ENCODE assay signal across 11 cellular contexts in the genomic region with DNA sequence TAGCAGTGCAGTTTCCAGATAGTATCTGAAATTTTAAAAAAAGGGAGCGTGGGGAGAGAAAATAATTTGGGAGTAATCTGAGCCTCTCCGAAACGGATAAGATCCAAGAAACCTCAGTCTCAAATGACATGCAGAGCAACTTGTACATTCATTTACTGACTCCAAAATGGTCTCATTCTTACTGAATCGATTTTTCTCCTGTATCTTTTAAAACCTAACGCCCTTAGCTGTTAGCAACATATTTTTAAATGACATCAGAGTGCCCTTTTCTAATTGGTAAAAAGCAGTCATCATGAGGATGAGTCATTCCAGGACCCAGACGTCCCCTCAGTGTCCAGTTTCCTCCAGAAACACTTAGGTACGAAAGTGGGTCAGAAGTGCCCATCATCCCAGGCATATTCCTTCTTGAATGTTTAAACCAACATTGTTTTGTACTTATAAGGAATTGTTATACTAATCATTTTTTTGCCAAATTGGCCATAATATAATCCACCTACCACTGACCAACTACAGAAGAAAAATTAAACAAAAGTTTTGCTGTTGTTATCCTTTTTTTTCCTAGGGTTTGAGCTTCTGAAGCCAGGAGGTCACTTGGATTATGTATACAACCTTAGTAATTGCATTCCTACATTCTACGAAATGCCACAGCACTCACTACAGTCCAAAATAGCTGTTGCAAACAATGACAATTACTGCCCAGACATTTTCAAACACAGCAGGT.
DNase-seq lines count a peak whose midpoint lies in the region; ATAC-seq and TF ChIP-seq lines count a peak whose summit lies in the region.
"Had no signal": no experiment of that assay in that cellular context is flagged by ENCODE, and none has a peak within 500 bp of the region (broad histone marks: within the 10 kb centered on the region; RNA-seq: fewer than 3 reads in every experiment).

No MANE protein-coding gene starts in this region.

- WGBS in GM23248 (ENCODE audit: low coverage in 1 of 2, low lambda C conversion rate in 2 of 2, missing lambda C conversion rate in 2 of 2), 2 experiments: 54 to 55% methylated on average over 8 of the region's 8 CpGs

- in situ Hi-C loops in GM23248 (cut with MboI): no loop called here

- H3K4me1 ChIP-seq in GM23248 (ENCODE audit: insufficient read depth): peaks cover 27% of the 10 kb centered on the region
- peaks cover 35% of the 10 kb centered on the region for H3K4me1 ChIP-seq in stomach smooth muscle (ENCODE audit: control insufficient read depth, insufficient read depth, low read length)

- H3K4me3 ChIP-seq in GM23248: no peak overlapping the region
- H3K4me3 ChIP-seq in foreskin fibroblast (ENCODE audit: low read depth in 1 of 2, low read length in 2 of 2): no peak overlapping the region
- no peak overlapping the region for H3K4me3 ChIP-seq in stomach smooth muscle (ENCODE audit: low read length in 2 of 2)

- H3K9me3 ChIP-seq in GM23248 (ENCODE audit: low read depth): no peaks in the 10 kb centered on the region
- no peaks in the 10 kb centered on the region for H3K9me3 ChIP-seq in stomach smooth muscle (ENCODE audit: control insufficient read depth in 2 of 2, low read length in 2 of 2)

- no peaks in the 10 kb centered on the region for H4K20me1 ChIP-seq in GM23248 (ENCODE audit: insufficient read depth)

- H3F3A ChIP-seq in GM23248 (ENCODE audit: insufficient read depth): peaks cover 17% of the 10 kb centered on the region

- peak overlapping the region; percentile 15 for H3K4me2 ChIP-seq in GM23248 (ENCODE audit: unreplicated experiment)

- no peak overlapping the region; the same call in 1 of the 2 replicates for H3K9ac ChIP-seq in GM23248
- H3K9ac ChIP-seq in stomach smooth muscle (ENCODE audit: low read length in 2 of 2): no peak overlapping the region

- peak overlapping the region; percentile 79; the same call in 1 of the 2 replicates for H2AFZ ChIP-seq in GM23248

- no peak for ATAC-seq in HG03097 (IDR thresholded peaks at IDR 0.05; ENCODE audit: low FRiP score, unreplicated experiment)

- no peaks in the 10 kb centered on the region for H3K79me2 ChIP-seq in GM23248 (ENCODE audit: insufficient read depth)

- H3K9me2 ChIP-seq in GM23248 (ENCODE audit: insufficient read depth): no peaks in the 10 kb centered on the region

- no peak for TF ChIP-seq CTCF in foreskin fibroblast (IDR thresholded peaks at IDR 0.05; ENCODE audit: low read depth, low read length)

- DNase-seq in GM23248: peak; percentile 66
- peak; percentile 34 for DNase-seq in amniotic epithelial cell (ENCODE audit: low read depth)
- peak; percentile 41 to 64 for DNase-seq in foreskin fibroblast
- DNase-seq in NCI-H510A treated with DMSO at 0.1 percent for 48 hours (lab: John Stamatoyannopoulos, UW): no peak
- DNase-seq in NCI-H82 (lab: John Stamatoyannopoulos, UW): no peak
- DNase-seq: activated CD4-positive, CD25-positive, alpha-beta regulatory T cell; amygdala; NCI-H1417 treated with DMSO at 0.1 percent for 48 hours; NK-92 treated with Interleukin-12 subunit alpha and Interleukin-12 subunit beta, amount 100 ng/mL, for 24 hours had no signal

- H3K27me3 ChIP-seq in GM23248 (replicated peaks; ENCODE audit: insufficient read depth) (no peaks in the 10 kb centered on the region), stomach smooth muscle (ENCODE audit: control insufficient read depth in 1 of 2, insufficient read depth in 2 of 2, low read length in 2 of 2) (no peaks in the 10 kb centered on the region)

- H3K27ac ChIP-seq in GM23248: peak overlapping the region; percentile 51
- H3K27ac ChIP-seq in stomach smooth muscle (ENCODE audit: low read length): peak overlapping the region; percentile 66

- H3K36me3 ChIP-seq in GM23248 (ENCODE audit: low read depth) (no peaks in the 10 kb centered on the region), stomach smooth muscle (ENCODE audit: control insufficient read depth in 2 of 2, insufficient read depth in 2 of 2, low read length in 2 of 2) (no peaks in the 10 kb centered on the region)

Comparison
In these comparisons a context has a peak if more than half of its experiments do, and no peak if none do; other contexts are left out.
1. DNase-seq: peak in GM23248 (single experiment), amniotic epithelial cell (single experiment) and foreskin fibroblast (2 of 2); none in NCI-H510A treated with DMSO at 0.1 percent for 48 hours (single experiment) and NCI-H82 (single experiment).